ENCODE assay signal across 24 cellular contexts in the genomic region with DNA sequence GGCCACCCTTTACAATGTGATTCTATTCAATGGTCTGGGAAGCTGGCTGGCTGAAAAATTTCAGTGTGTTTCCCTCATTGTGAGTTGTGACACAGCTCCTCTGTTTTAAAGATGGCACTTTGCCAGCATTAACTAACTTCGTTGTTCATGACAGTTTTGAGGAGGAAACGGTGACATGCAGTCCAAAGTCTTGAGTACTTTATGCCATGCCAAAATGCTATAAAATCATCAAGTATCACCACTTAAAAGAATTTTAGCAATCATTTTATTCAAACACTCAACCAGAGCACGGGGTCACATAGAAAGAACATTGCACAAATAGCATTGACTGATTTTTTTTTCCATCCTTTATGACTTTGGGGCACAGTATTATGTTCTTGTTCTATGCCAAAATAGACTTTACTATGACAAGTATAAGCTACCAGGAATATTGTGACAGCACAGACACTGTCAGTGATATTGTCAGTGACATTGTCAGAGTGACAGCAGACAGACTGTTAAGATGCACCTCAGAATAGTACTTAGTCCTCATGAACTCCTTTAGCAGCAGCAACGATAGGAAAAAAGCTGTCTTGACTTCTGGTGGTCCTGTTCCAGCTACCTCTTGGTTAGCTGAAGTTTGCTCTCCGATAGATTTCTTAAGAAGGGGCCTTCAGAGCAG. TPM values are rescaled to one million over a fixed set of nuclear protein-coding genes. Genes with fewer than 3 reads are reported as not detected.
A peak's percentile ranks its signal among the peaks of the same experiment; 100 is the strongest.
DNase-seq lines count a peak whose midpoint lies in the region; ATAC-seq and TF ChIP-seq lines count a peak whose summit lies in the region.
"Had no signal": no experiment of that assay in that cellular context is flagged by ENCODE, and none has a peak within 500 bp of the region (broad histone marks: within the 10 kb centered on the region; RNA-seq: fewer than 3 reads in every experiment).

No MANE protein-coding gene starts in this region.

- intact Hi-C loops in left ventricle myocardium superior (cut with micrococcal nuclease), result no loop called here
- intact Hi-C loops in transverse colon (cut with DNase I; ENCODE audit: low total_unique reads), result no loop called here

- H3K27ac ChIP-seq in cardiac muscle cell (no peak overlapping the region), cingulate gyrus (ENCODE audit: low read depth, low read length) (peak overlapping the region; percentile 4), transverse colon (peak overlapping the region; percentile 61 to 75 (median 68))
- H3K27ac ChIP-seq: A549, brain microvascular endothelial cell, heart right ventricle had no signal

- H3K4me3 ChIP-seq in cardiac muscle cell, result no peak overlapping the region
- H3K4me3 ChIP-seq in transverse colon, result no peak overlapping the region
- H3K4me3 ChIP-seq: A549, heart right ventricle had no signal

- 11 to 23% methylated on average over 4 to 5 of the region's 5 CpGs for WGBS in transverse colon (ENCODE audit: low coverage in 1 of 2), 2 donors

- H3K9me3 ChIP-seq in cardiac muscle cell (ENCODE audit: low read depth), result no peaks in the 10 kb centered on the region
- H3K9me3 ChIP-seq in transverse colon, result no peaks in the 10 kb centered on the region
- H3K9me3 ChIP-seq: A549 had no signal

- no peak for TF ChIP-seq POLR2A in transverse colon (IDR thresholded peaks at IDR 0.05)

- TF ChIP-seq CTCF in cardiac muscle cell (IDR thresholded peaks at IDR 0.05; ENCODE audit: low read depth, low read length) (no peak), transverse colon (IDR thresholded peaks at IDR 0.05) (no peak)

- TF ChIP-seq EP300 in transverse colon (IDR thresholded peaks at IDR 0.05; ENCODE audit: low read depth), result no peak

- H3K27me3 ChIP-seq in cardiac muscle cell (no peaks in the 10 kb centered on the region), transverse colon (no peaks in the 10 kb centered on the region)
- H3K27me3 ChIP-seq: brain microvascular endothelial cell, heart right ventricle had no signal

- H3K4me1 ChIP-seq in cardiac muscle cell (ENCODE audit: low read depth), result no peaks in the 10 kb centered on the region
- peaks cover 0 to 31% (median 15%) of the 10 kb centered on the region in 4 donors for H3K4me1 ChIP-seq in transverse colon
- H3K4me1 ChIP-seq: A549, heart right ventricle had no signal

- peak; percentile 3 to 34 for DNase-seq in cardiac muscle cell (ENCODE audit: low read depth in 1 of 2, low spot score in 1 of 2)
- DNase-seq in left ventricle myocardium superior, result no peak
- DNase-seq in left lobe of liver (ENCODE audit: low spot score), result no peak
- no peak for DNase-seq in transverse colon
- DNase-seq in islet precursor cell, result no peak
- DNase-seq in NCI-H2171 treated with DMSO at 0.1 percent for 48 hours (lab: John Stamatoyannopoulos, UW), result no peak
- DNase-seq in NCI-H1417 treated with DMSO at 0.1 percent for 48 hours (lab: John Stamatoyannopoulos, UW), result no peak
- DNase-seq: activated naive CD8-positive, alpha-beta T cell treated with anti-CD3 and anti-CD28 coated beads, Interleukin-2, amount 10 ng/mL, durations not matched to agents 7 days and 5 days; brain microvascular endothelial cell; CD4-positive, CD25-positive, alpha-beta regulatory T cell; H7; heart right ventricle; kidney; naive B cell; NCI-H1048; NCI-H69; stimulated activated naive CD4-positive, alpha-beta T cell treated with Interleukin-2 at 50 U/mL for 16 hours; trophoblast cell had no signal

- H3K36me3 ChIP-seq in cardiac muscle cell (no peaks in the 10 kb centered on the region), transverse colon (no peaks in the 10 kb centered on the region)
- H3K36me3 ChIP-seq: brain microvascular endothelial cell, heart right ventricle had no signal

- in situ Hi-C loops in transverse colon (cut with MboI; ENCODE audit: low pct_ligation_motif_present in 1 of 4, low pct_unique_long_range_greater_than_20kb in 1 of 4, low sequenced_read_pairs in 3 of 4), result no loop called here

- ATAC-seq in left ventricle myocardium superior, result no peak
- ATAC-seq in left lobe of liver, result peak; percentile 70
- ATAC-seq: A549, heart right ventricle had no signal

RNA-seq across cellular contexts. Expression of gene CXCL13, which starts 46.7 kb away (rescaled TPM):
- total RNA-seq in cardiac muscle cell, result not detected in 2 replicates
- not detected in 2 replicates for polyA plus RNA-seq in cardiac muscle cell
- total RNA-seq in left ventricle myocardium superior, result not detected
- 52.3 TPM for total RNA-seq in left lobe of liver
- 10 to 100 TPM in 1 of 4 donors, 1 to 10 TPM in 1, not detected in 2; 3.4 to 14.9 TPM for total RNA-seq in transverse colon
- total RNA-seq: activated naive CD8-positive, alpha-beta T cell treated with anti-CD3 and anti-CD28 coated beads, Interleukin-2, amount 10 ng/mL, durations not matched to agents 7 days and 5 days; CD4-positive, CD25-positive, alpha-beta regulatory T cell; Daoy; fibroblast of lung; H7; heart right ventricle; osteocyte; T-helper 2 cell treated with Interferon-gamma antibody and Interleukin-4, amounts not matched to agents 100 ng/mL and 5 ng/mL, for 36 hours had no signal
- polyA plus RNA-seq: A549; CD4-positive, CD25-positive, alpha-beta regulatory T cell; fibroblast of lung had no signal

Comparison
In these comparisons a context has a peak if more than half of its experiments do, and no peak if none do; other contexts are left out.
1. DNase-seq: peak in cardiac muscle cell (2 of 2); none in left ventricle myocardium superior (single experiment), left lobe of liver (single experiment), transverse colon (single experiment), islet precursor cell (single experiment), NCI-H2171 treated with DMSO at 0.1 percent for 48 hours (single experiment) and NCI-H1417 treated with DMSO at 0.1 percent for 48 hours (single experiment).